Comparison of ENCODE assay signal across 8 cellular contexts in the genomic region with DNA sequence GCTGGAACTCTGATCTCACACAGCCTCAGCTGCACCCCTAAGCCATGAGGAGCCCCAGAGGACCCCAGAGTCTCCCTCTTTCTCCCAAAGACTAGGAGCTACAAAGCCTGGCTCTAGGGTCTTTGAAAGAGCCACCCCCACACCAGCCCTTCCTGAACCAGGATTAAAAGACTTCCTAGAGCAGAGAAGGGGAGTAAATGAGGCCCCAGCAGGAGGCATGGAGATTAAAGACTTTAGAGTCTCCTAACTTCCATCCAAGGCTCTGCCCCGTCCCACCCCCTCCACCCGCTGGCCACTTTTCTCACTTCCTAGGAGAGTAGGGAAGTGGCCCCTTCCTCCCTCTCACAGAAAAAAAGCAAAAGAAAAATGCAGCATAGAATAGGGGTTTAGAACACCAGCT. TPM values are rescaled to one million over a fixed set of nuclear protein-coding genes. Genes with fewer than 3 reads are reported as not detected.
A peak's percentile ranks its signal among the peaks of the same experiment; 100 is the strongest.
DNase-seq lines count a peak whose midpoint lies in the region; ATAC-seq and TF ChIP-seq lines count a peak whose summit lies in the region.

No MANE protein-coding gene starts in this region.

- H3K4me1 Mint-ChIP-seq in CD14-positive monocyte: peaks cover 70% of the 10 kb centered on the region
- peaks cover 13 to 68% (median 49%) of the 10 kb centered on the region in 4 donors for H3K4me1 Mint-ChIP-seq in naive thymus-derived CD8-positive, alpha-beta T cell

- DNase-seq in CD14-positive monocyte (ENCODE audit: low spot score) (no peak), coronary artery (ENCODE audit: low spot score) (no peak), NCI-H1105 treated with DMSO at 0.1 percent for 48 hours (lab: John Stamatoyannopoulos, UW) (no peak), PC-9 (no peak), 8988T (no peak), NCI-H1694 (lab: John Stamatoyannopoulos, UW) (no peak)
- DNase-seq in naive thymus-derived CD8-positive, alpha-beta T cell: no peak

- no peak for ATAC-seq in naive thymus-derived CD8-positive, alpha-beta T cell

- H3K4me3 Mint-ChIP-seq in CD14-positive monocyte: peak overlapping the region; percentile 95 to 98
- peak overlapping the region; percentile 94 to 99 (median 96) for H3K4me3 Mint-ChIP-seq in naive thymus-derived CD8-positive, alpha-beta T cell

- peaks cover 59% of the 10 kb centered on the region for H3K79me2 ChIP-seq in Loucy (ENCODE audit: insufficient read depth, low read length)
- H3K79me2 ChIP-seq in PC-9 (ENCODE audit: low read depth): no peaks in the 10 kb centered on the region

- H4K20me1 ChIP-seq in Loucy (ENCODE audit: insufficient read depth, low read length, poor library complexity, severe bottlenecking) (peaks cover 13% of the 10 kb centered on the region), PC-9 (ENCODE audit: insufficient read depth) (no peaks in the 10 kb centered on the region)

- H2AFZ ChIP-seq in Loucy (ENCODE audit: low read length) (peak overlapping the region; percentile 36; the same call in 1 of the 2 replicates), PC-9 (no peak overlapping the region)

- peaks cover 18 to 22% of the 10 kb centered on the region in 2 donors for H3K36me3 Mint-ChIP-seq in CD14-positive monocyte
- H3K36me3 Mint-ChIP-seq in naive thymus-derived CD8-positive, alpha-beta T cell: no peaks in the 10 kb centered on the region

- H3K36me3 ChIP-seq in Loucy (ENCODE audit: insufficient read depth, low read length): no peaks in the 10 kb centered on the region
- no peaks in the 10 kb centered on the region for H3K36me3 ChIP-seq in PC-9 (ENCODE audit: low read depth)

- peak overlapping the region; percentile 84 for H3K9ac ChIP-seq in Loucy (ENCODE audit: low read depth, low read length, poor library complexity, severe bottlenecking)

- H3K4me2 ChIP-seq in Loucy (ENCODE audit: low read depth, low read length, poor library complexity, severe bottlenecking) (peak overlapping the region; percentile 62), PC-9 (no peak overlapping the region)

- intact Hi-C loops in CD14-positive monocyte (cut with micrococcal nuclease): loop anchor here in 1 of 2 donors (5.0 to 10.0 kb wide), 4 partner anchors 36 to 171 kb away; partner anchors contain the start of gene ARFGEF2
- intact Hi-C loops in PC-9 (cut with micrococcal nuclease; ENCODE audit: unreplicated experiment): no loop called here

- peaks cover 56% of the 10 kb centered on the region for H3K4me1 ChIP-seq in Loucy (ENCODE audit: insufficient read depth, low read length, poor library complexity, severe bottlenecking)
- peaks cover 33% of the 10 kb centered on the region for H3K4me1 ChIP-seq in PC-9 (replicated peaks; ENCODE audit: insufficient read depth)

- CTCF ChIA-PET in PC-9 (lab: Charles Lee): no interaction called here

- peak overlapping the region; percentile 94 for H3K4me3 ChIP-seq in Loucy (ENCODE audit: low read length, poor library complexity, severe bottlenecking)
- peak overlapping the region; percentile 84 for H3K4me3 ChIP-seq in coronary artery
- no peak overlapping the region for H3K4me3 ChIP-seq in PC-9

- H3K27me3 ChIP-seq in Loucy (ENCODE audit: insufficient read depth, low read length, poor library complexity, severe bottlenecking) (no peaks in the 10 kb centered on the region), PC-9 (ENCODE audit: insufficient read depth, low read depth) (no peaks in the 10 kb centered on the region)

- H3K9me3 Mint-ChIP-seq in CD14-positive monocyte: peaks cover 0 to 2% (median 0%) of the 10 kb centered on the region in 7 donors
- H3K9me3 Mint-ChIP-seq in naive thymus-derived CD8-positive, alpha-beta T cell: no peaks in the 10 kb centered on the region

- no TSS peak for BruUV-seq in PC-9 (replicated peaks; lab: Mats Ljungman, UMichigan)

- H3K9me3 ChIP-seq in Loucy (ENCODE audit: insufficient read depth, low read depth, low read length) (no peaks in the 10 kb centered on the region), PC-9 (ENCODE audit: insufficient read depth, low read depth) (no peaks in the 10 kb centered on the region)

- TF ChIP-seq CTCF in CD14-positive monocyte (IDR thresholded peaks at IDR 0.05) (no peak), Loucy (conservative IDR thresholded peaks at IDR 0.05; ENCODE audit: low read length) (no peak), coronary artery (IDR thresholded peaks at IDR 0.05) (no peak), PC-9 (conservative IDR thresholded peaks at IDR 0.05) (no peak)

- H3K27ac ChIP-seq in coronary artery: peak overlapping the region; percentile 13 to 87
- H3K27ac ChIP-seq in PC-9: no peak overlapping the region

- peak overlapping the region; percentile 94 to 100 (median 98) for H3K27ac Mint-ChIP-seq in CD14-positive monocyte
- H3K27ac Mint-ChIP-seq in naive thymus-derived CD8-positive, alpha-beta T cell: peak overlapping the region in 9 of 10 donors; percentile 92 to 98 (median 95)

- H3F3A ChIP-seq in Loucy (ENCODE audit: low read depth): no peaks in the 10 kb centered on the region
- H3F3A ChIP-seq in PC-9 (ENCODE audit: insufficient read depth, low read depth): peaks cover 31% of the 10 kb centered on the region; the same call in 1 of the 2 replicates

- no peaks in the 10 kb centered on the region for H3K27me3 Mint-ChIP-seq in CD14-positive monocyte (ENCODE audit: low read depth in 3 of 3)
- no peaks in the 10 kb centered on the region for H3K27me3 Mint-ChIP-seq in naive thymus-derived CD8-positive, alpha-beta T cell

- H3K9me2 ChIP-seq in Loucy (replicated peaks; ENCODE audit: low read depth, low read length) (no peaks in the 10 kb centered on the region), PC-9 (ENCODE audit: insufficient read depth) (no peaks in the 10 kb centered on the region)

- POLR2A ChIA-PET in naive thymus-derived CD8-positive, alpha-beta T cell (lab: Charles Lee): interaction anchor here (0.7 to 4.9 kb wide), 10 partner anchors 7 to 110 kb away, joined by 3 to 46 read pairs (median 10); no protein-coding TSS in a partner anchor
- POLR2A ChIA-PET in PC-9 (lab: Charles Lee; ENCODE audit: unreplicated experiment): interaction anchor here (0.7 kb wide), 1 partner anchor 36 kb away, joined by 10 read pairs; no protein-coding TSS in a partner anchor

RNA-seq across cellular contexts. Expression of gene PREX1, which starts 1.7 kb away (rescaled TPM):
- polyA plus RNA-seq in CD14-positive monocyte: 10 to 100 TPM; 24.3 to 27.5 TPM
- total RNA-seq in naive thymus-derived CD8-positive, alpha-beta T cell: 100 to 1,000 TPM; 140 to 141 TPM
- 10 to 100 TPM; 14.4 to 38.5 (median 20.9) TPM for polyA plus RNA-seq in naive thymus-derived CD8-positive, alpha-beta T cell
- 3.3 and 4.3 TPM in 2 replicates for total RNA-seq in PC-9 (2021)

Comparison
In these comparisons a context has a peak if more than half of its experiments do, and no peak if none do; other contexts are left out.
1. RNA of gene PREX1, which starts 1.7 kb away (total RNA-seq): 140 to 141 TPM in naive thymus-derived CD8-positive, alpha-beta T cell; 3.3 to 4.3 TPM in PC-9; every median in the first group is over 10 times any median in the second.